Comparison of ENCODE assay signal across 4 cellular contexts in genomic region chr22:21531525-21531924, GRCh38. TPM values are rescaled to one million over a fixed set of nuclear protein-coding genes. Genes with fewer than 3 reads are reported as not detected.
"Had no signal": no experiment of that assay in that cellular context is flagged by ENCODE, and none has a peak within 500 bp of the region (broad histone marks: within the 10 kb centered on the region; RNA-seq: fewer than 3 reads in every experiment).

No MANE protein-coding gene starts in this region.

RNA-seq across cellular contexts. Expression of gene RIMBP3C, which starts 19.7 kb away (rescaled TPM):
- total RNA-seq: left ventricle myocardium superior, mammary epithelial cell, myocyte had no signal
- polyA plus RNA-seq: hepatocyte had no signal
